In the genomic region with DNA sequence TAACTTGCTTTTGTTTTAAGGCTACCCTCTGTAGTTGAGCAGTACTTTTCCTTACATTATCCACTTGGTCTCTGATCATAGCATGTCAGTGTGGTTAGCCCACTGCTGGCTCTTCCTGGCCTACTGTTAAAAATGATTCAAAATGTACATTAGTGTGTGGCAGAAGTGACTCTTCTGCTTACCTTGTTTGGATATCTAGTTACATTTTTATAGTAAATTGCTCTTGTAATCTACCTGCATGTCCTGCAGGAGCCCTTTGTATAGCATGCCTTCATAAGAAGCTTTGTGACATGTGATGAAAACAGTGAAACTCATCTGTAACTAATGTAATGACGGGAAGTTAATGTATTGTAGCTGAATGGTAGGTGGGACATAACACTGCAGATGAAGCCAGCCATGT, we compare ENCODE assay signal across 24 cellular contexts. TPM values are rescaled to one million over a fixed set of nuclear protein-coding genes. Genes with fewer than 3 reads are reported as not detected.
A peak's percentile ranks its signal among the peaks of the same experiment; 100 is the strongest.
DNase-seq lines count a peak whose midpoint lies in the region; ATAC-seq and TF ChIP-seq lines count a peak whose summit lies in the region.
"Had no signal": no experiment of that assay in that cellular context is flagged by ENCODE, and none has a peak within 500 bp of the region (broad histone marks: within the 10 kb centered on the region; RNA-seq: fewer than 3 reads in every experiment).

No MANE protein-coding gene starts in this region.

- no peak for DNase-seq in activated T-cell treated with anti-CD3 and anti-CD28 coated beads, Interleukin-2, amount 50 U/mL, for 72 hours
- no peak for DNase-seq in activated T-cell treated with anti-CD3 and anti-CD28 coated beads, Interleukin-2, amount 50 U/mL, for 24 hours
- no peak for DNase-seq in Panc1 (ENCODE audit: low read depth, low spot score)
- no peak for DNase-seq in stimulated activated naive CD8-positive, alpha-beta T cell treated with anti-CD3 and anti-CD28 coated beads, Interleukin-15, amount 100 ng/mL, for 72 hours
- no peak for DNase-seq in HAP-1 (ENCODE audit: low spot score in 2 of 2)
- DNase-seq: activated CD4-positive, alpha-beta T cell treated with anti-CD3 and anti-CD28 coated beads for 48 hours; activated gamma-delta T cell treated with Interleukin-2 at 50 U/mL for 16 hours; H9; heart right ventricle; left ventricle myocardium inferior; NCI-H1694; NCI-H510A; nephron progenitor cell; right lobe of liver; stimulated activated CD4-positive, alpha-beta T cell treated with anti-CD3 and anti-CD28 coated beads, Interleukin-15, amount 100 ng/mL, for 24 hours had no signal

- no peaks in the 10 kb centered on the region for H3K9me3 Mint-ChIP-seq in activated T-cell treated with anti-CD3 and anti-CD28 coated beads, Interleukin-2, amount 50 U/mL, for 72 hours
- no peaks in the 10 kb centered on the region for H3K9me3 Mint-ChIP-seq in activated T-cell treated with anti-CD3 and anti-CD28 coated beads, Interleukin-2, amount 50 U/mL, for 24 hours
- no peaks in the 10 kb centered on the region for H3K9me3 Mint-ChIP-seq in stimulated activated naive CD8-positive, alpha-beta T cell treated with anti-CD3 and anti-CD28 coated beads, Interleukin-15, amount 100 ng/mL, for 72 hours
- H3K9me3 Mint-ChIP-seq: CD14-positive monocyte; dendritic cell treated with granulocyte-macrophage colony-stimulating factor and Interleukin-4, amounts not matched to agents 40 ng/mL and 50 ng/mL, for 4 days; H9 had no signal

- H3K4me1 ChIP-seq in Panc1 (ENCODE audit: control insufficient read depth, insufficient read depth, low read length) = no peaks in the 10 kb centered on the region
- H3K4me1 ChIP-seq in HAP-1 = no peaks in the 10 kb centered on the region
- H3K4me1 ChIP-seq: left ventricle myocardium inferior, right lobe of liver had no signal

- CTCF ChIA-PET in Panc1 (lab: Charles Lee) = no interaction called here

- no peak overlapping the region for H3K4me3 Mint-ChIP-seq in activated T-cell treated with anti-CD3 and anti-CD28 coated beads, Interleukin-2, amount 50 U/mL, for 72 hours
- H3K4me3 Mint-ChIP-seq in activated T-cell treated with anti-CD3 and anti-CD28 coated beads, Interleukin-2, amount 50 U/mL, for 24 hours = no peak overlapping the region
- no peak overlapping the region for H3K4me3 Mint-ChIP-seq in stimulated activated naive CD8-positive, alpha-beta T cell treated with anti-CD3 and anti-CD28 coated beads, Interleukin-15, amount 100 ng/mL, for 72 hours
- H3K4me3 Mint-ChIP-seq: CD14-positive monocyte; dendritic cell treated with granulocyte-macrophage colony-stimulating factor and Interleukin-4, amounts not matched to agents 40 ng/mL and 50 ng/mL, for 4 days; H9; nephron progenitor cell had no signal

- POLR2A ChIA-PET in Panc1 (lab: Charles Lee) = no interaction called here

- H3K27me3 ChIP-seq in Panc1 (ENCODE audit: control insufficient read depth, insufficient read depth, low read length) (no peaks in the 10 kb centered on the region), HAP-1 (ENCODE audit: low read depth) (no peaks in the 10 kb centered on the region)
- H3K27me3 ChIP-seq: heart right ventricle, right lobe of liver had no signal

- in situ Hi-C loops in Panc1 (cut with HindIII; ENCODE audit: low pct_unique_long_range_greater_than_20kb, low sequenced_read_pairs) = no loop called here
- in situ Hi-C loops in HAP-1 (cut with MboI; ENCODE audit: low sequenced_read_pairs) = no loop called here

- H3K4me1 Mint-ChIP-seq in activated T-cell treated with anti-CD3 and anti-CD28 coated beads, Interleukin-2, amount 50 U/mL, for 72 hours (ENCODE audit: low read depth) = peaks cover 21% of the 10 kb centered on the region
- H3K4me1 Mint-ChIP-seq in activated T-cell treated with anti-CD3 and anti-CD28 coated beads, Interleukin-2, amount 50 U/mL, for 24 hours (ENCODE audit: low read depth) = peaks cover 9% of the 10 kb centered on the region
- H3K4me1 Mint-ChIP-seq in stimulated activated naive CD8-positive, alpha-beta T cell treated with anti-CD3 and anti-CD28 coated beads, Interleukin-15, amount 100 ng/mL, for 72 hours = peaks cover 6% of the 10 kb centered on the region

- H3K27me3 Mint-ChIP-seq in activated T-cell treated with anti-CD3 and anti-CD28 coated beads, Interleukin-2, amount 50 U/mL, for 72 hours (ENCODE audit: low read depth) = no peaks in the 10 kb centered on the region
- no peaks in the 10 kb centered on the region for H3K27me3 Mint-ChIP-seq in activated T-cell treated with anti-CD3 and anti-CD28 coated beads, Interleukin-2, amount 50 U/mL, for 24 hours
- no peaks in the 10 kb centered on the region for H3K27me3 Mint-ChIP-seq in stimulated activated naive CD8-positive, alpha-beta T cell treated with anti-CD3 and anti-CD28 coated beads, Interleukin-15, amount 100 ng/mL, for 72 hours
- H3K27me3 Mint-ChIP-seq: dendritic cell treated with granulocyte-macrophage colony-stimulating factor and Interleukin-4, amounts not matched to agents 40 ng/mL and 50 ng/mL, for 4 days had no signal

- no peaks in the 10 kb centered on the region for H3K36me3 ChIP-seq in Panc1 (ENCODE audit: control insufficient read depth, insufficient read depth, low read length)
- no peaks in the 10 kb centered on the region for H3K36me3 ChIP-seq in HAP-1 (replicated peaks)
- H3K36me3 ChIP-seq: left ventricle myocardium inferior, right lobe of liver had no signal

- H3K4me3 ChIP-seq in Panc1 (ENCODE audit: low read depth in 2 of 2, low read length in 2 of 2) = no peak overlapping the region
- no peak overlapping the region for H3K4me3 ChIP-seq in HAP-1
- H3K4me3 ChIP-seq: heart right ventricle, left ventricle myocardium inferior, right lobe of liver, thoracic aorta had no signal

- peak; percentile 45 to 74 for ATAC-seq in activated T-cell treated with anti-CD3 and anti-CD28 coated beads, Interleukin-2, amount 50 U/mL, for 72 hours (replicated peaks in 1 of 2)
- ATAC-seq in HG03159 (IDR thresholded peaks at IDR 0.05; ENCODE audit: unreplicated experiment) (peak; percentile 52), Panc1 (no peak; the same call in 1 of the 2 replicates), GM19328 (IDR thresholded peaks at IDR 0.05; ENCODE audit: unreplicated experiment) (no peak), HG02884 (IDR thresholded peaks at IDR 0.05; ENCODE audit: unreplicated experiment) (no peak)
- ATAC-seq in stimulated activated naive CD8-positive, alpha-beta T cell treated with anti-CD3 and anti-CD28 coated beads, Interleukin-15, amount 100 ng/mL, for 72 hours = peak; percentile 50
- ATAC-seq: heart right ventricle, right lobe of liver had no signal

- TF ChIP-seq CTCF in Panc1 (IDR thresholded peaks at IDR 0.05) = no peak

- H3K36me3 Mint-ChIP-seq in activated T-cell treated with anti-CD3 and anti-CD28 coated beads, Interleukin-2, amount 50 U/mL, for 72 hours (ENCODE audit: insufficient read depth in 2 of 2) = no peaks in the 10 kb centered on the region
- no peaks in the 10 kb centered on the region for H3K36me3 Mint-ChIP-seq in activated T-cell treated with anti-CD3 and anti-CD28 coated beads, Interleukin-2, amount 50 U/mL, for 24 hours (ENCODE audit: low read depth)

- H3K27ac Mint-ChIP-seq in activated T-cell treated with anti-CD3 and anti-CD28 coated beads, Interleukin-2, amount 50 U/mL, for 72 hours = no peak overlapping the region
- H3K27ac Mint-ChIP-seq in activated T-cell treated with anti-CD3 and anti-CD28 coated beads, Interleukin-2, amount 50 U/mL, for 24 hours = no peak overlapping the region
- no peak overlapping the region for H3K27ac Mint-ChIP-seq in stimulated activated naive CD8-positive, alpha-beta T cell treated with anti-CD3 and anti-CD28 coated beads, Interleukin-15, amount 100 ng/mL, for 72 hours
- H3K27ac Mint-ChIP-seq: dendritic cell treated with granulocyte-macrophage colony-stimulating factor and Interleukin-4, amounts not matched to agents 40 ng/mL and 50 ng/mL, for 4 days; H9; nephron progenitor cell had no signal

- H3K9me3 ChIP-seq in Panc1 (ENCODE audit: control insufficient read depth, insufficient read depth, low read depth, low read length) (no peaks in the 10 kb centered on the region), HAP-1 (no peaks in the 10 kb centered on the region)
- H3K9me3 ChIP-seq: heart right ventricle, left ventricle myocardium inferior, right lobe of liver, thoracic aorta had no signal

- H3K27ac ChIP-seq in Panc1 (ENCODE audit: low read length) = no peak overlapping the region
- H3K27ac ChIP-seq: heart right ventricle, left ventricle myocardium inferior, right lobe of liver, thoracic aorta had no signal

- intact Hi-C loops in Panc1 (cut with micrococcal nuclease; ENCODE audit: unreplicated experiment) = no loop called here

- BruUV-seq in Panc1 (replicated peaks; lab: Mats Ljungman, UMichigan) = TSS peak; percentile 34

RNA-seq across cellular contexts. Expression of gene SPATS2, which starts 8.1 kb away (rescaled TPM):
- 10 to 100 TPM; 12.3 to 16.4 TPM for total RNA-seq in activated T-cell treated with anti-CD3 and anti-CD28 coated beads, Interleukin-2, amount 50 U/mL, for 72 hours
- 56.3 TPM for total RNA-seq in Panc1 (2021; ENCODE audit: unreplicated experiment)
- polyA plus RNA-seq in Panc1 (2012; ENCODE audit: insufficient read length) = 36.5 TPM

RNA-seq across cellular contexts. Expression of gene DNAJC22, which starts 28.7 kb away (rescaled TPM):
- total RNA-seq in activated T-cell treated with anti-CD3 and anti-CD28 coated beads, Interleukin-2, amount 50 U/mL, for 72 hours = under 1 TPM in 1 of 2 donors, not detected in 1; 0.05 TPM
- 1.9 TPM for total RNA-seq in Panc1 (2021; ENCODE audit: unreplicated experiment)
- polyA plus RNA-seq in Panc1 (2012; ENCODE audit: insufficient read length) = 0.69 TPM
- polyA plus RNA-seq: CD14-positive monocyte had no signal

RNA-seq across cellular contexts. Expression of gene C1QL4, which starts 38.4 kb away (rescaled TPM):
- under 1 TPM in 1 of 2 donors, not detected in 1; 0.12 TPM for total RNA-seq in activated T-cell treated with anti-CD3 and anti-CD28 coated beads, Interleukin-2, amount 50 U/mL, for 72 hours
- 2.1 TPM for total RNA-seq in Panc1 (2021; ENCODE audit: unreplicated experiment)
- 3.2 TPM for polyA plus RNA-seq in Panc1 (2012; ENCODE audit: insufficient read length)
- total RNA-seq: cardiac septum, endothelial cell of umbilical vein, heart right ventricle, left ventricle myocardium inferior, right lobe of liver, thoracic aorta had no signal
- polyA plus RNA-seq: AG04450, CD14-positive monocyte, endothelial cell of umbilical vein, heart right ventricle had no signal

RNA-seq across cellular contexts. Expression of gene TROAP, which starts 52.4 kb away (rescaled TPM):
- 10 to 100 TPM; 63.8 to 77.9 TPM for total RNA-seq in activated T-cell treated with anti-CD3 and anti-CD28 coated beads, Interleukin-2, amount 50 U/mL, for 72 hours
- total RNA-seq in Panc1 (2021; ENCODE audit: unreplicated experiment) = 50.0 TPM
- 17.3 TPM for polyA plus RNA-seq in Panc1 (2012; ENCODE audit: insufficient read length)
- total RNA-seq: cardiac septum had no signal
- polyA plus RNA-seq: CD14-positive monocyte had no signal

Comparison
In these comparisons a context has a peak if more than half of its experiments do, and no peak if none do; other contexts are left out.
1. ATAC-seq: peak in activated T-cell treated with anti-CD3 and anti-CD28 coated beads, Interleukin-2, amount 50 U/mL, for 72 hours (2 of 2), HG03159 (single experiment) and stimulated activated naive CD8-positive, alpha-beta T cell treated with anti-CD3 and anti-CD28 coated beads, Interleukin-15, amount 100 ng/mL, for 72 hours (single experiment); none in Panc1 (single experiment), GM19328 (single experiment) and HG02884 (single experiment).